8 cellular contexts compared by ENCODE assay signal in genomic region chr1:213989071-213989739, GRCh38. TPM values are rescaled to one million over a fixed set of nuclear protein-coding genes. Genes with fewer than 3 reads are reported as not detected.
DNase-seq lines count a peak whose midpoint lies in the region; ATAC-seq and TF ChIP-seq lines count a peak whose summit lies in the region.

No MANE protein-coding gene starts in this region.

- peak; percentile 35 for TF ChIP-seq POLR2A in right lobe of liver (IDR thresholded peaks at IDR 0.05)
- no peak for TF ChIP-seq POLR2A in thyroid gland (IDR thresholded peaks at IDR 0.05)

- H3K27me3 ChIP-seq in right lobe of liver (no peaks in the 10 kb centered on the region), thyroid gland (no peaks in the 10 kb centered on the region)

- H3K36me3 ChIP-seq in right lobe of liver = no peaks in the 10 kb centered on the region
- H3K36me3 ChIP-seq in thyroid gland = no peaks in the 10 kb centered on the region

- H3K4me1 ChIP-seq in right lobe of liver (peaks cover 0 to 18% (median 0%) of the 10 kb centered on the region in 4 donors), thyroid gland (peaks cover 25 to 30% of the 10 kb centered on the region in 2 donors)

- DNase-seq in NCI-H1105 treated with DMSO at 0.1 percent for 48 hours (lab: John Stamatoyannopoulos, UW) = peak; percentile 58
- no peak for DNase-seq in cardiac fibroblast (ENCODE audit: low read depth in 2 of 2)
- DNase-seq in right lobe of liver = peak; percentile 52 to 80 (median 80)
- DNase-seq in thyroid gland = peak; percentile 47 to 56
- no peak for DNase-seq in cortex of kidney (lab: John Stamatoyannopoulos, UW)

- H3K9me3 ChIP-seq in right lobe of liver (no peaks in the 10 kb centered on the region), thyroid gland (no peaks in the 10 kb centered on the region)

- ATAC-seq in right lobe of liver (peak; percentile 23 to 53 (median 40)), GM21515 (IDR thresholded peaks at IDR 0.05; ENCODE audit: unreplicated experiment) (no peak), HG03196 (IDR thresholded peaks at IDR 0.05; ENCODE audit: unreplicated experiment) (no peak)

- H3K4me3 ChIP-seq in GM12875 (ENCODE audit: low read depth, low read length) (peak overlapping the region; percentile 8), cardiac fibroblast (replicated peaks in 1 of 2; ENCODE audit: low read depth in 2 of 2, low read length in 2 of 2) (peak overlapping the region; percentile 60 to 61), right lobe of liver (peak overlapping the region; percentile 60 to 75 (median 63)), thyroid gland (replicated peaks in 1 of 3) (peak overlapping the region; percentile 11 to 56 (median 47))

- intact Hi-C loops in right lobe of liver (cut with DNase I) = no loop called here
- intact Hi-C loops in thyroid gland (cut with DNase I) = loop anchor here (5.0 kb wide), 1 partner anchor 52 kb away; no protein-coding TSS in a partner anchor

- H3K27ac ChIP-seq in right lobe of liver (peak overlapping the region; percentile 90 to 98 (median 96)), thyroid gland (peak overlapping the region; percentile 88 to 93 (median 92))

- WGBS in right lobe of liver (ENCODE audit: insufficient coverage, low coverage, low lambda C conversion rate, missing lambda C conversion rate) = 2% methylated on average over 33 of the region's 35 CpGs
- WGBS in thyroid gland, 2 donors = 1% methylated on average over 35 of the region's 35 CpGs

- no peak for TF ChIP-seq CTCF in GM12875 (IDR thresholded peaks at IDR 0.05; ENCODE audit: borderline replicate concordance, insufficient read depth, low read depth, low read length)
- no peak for TF ChIP-seq CTCF in cardiac fibroblast (IDR thresholded peaks at IDR 0.05; ENCODE audit: low read depth, low read length)
- TF ChIP-seq CTCF in right lobe of liver (IDR thresholded peaks at IDR 0.05) = no peak
- TF ChIP-seq CTCF in thyroid gland (IDR thresholded peaks at IDR 0.05) = no peak

RNA-seq across cellular contexts. Expression of gene PROX1, which starts 1.4 kb away (rescaled TPM):
- total RNA-seq in right lobe of liver (100 to 1,000 TPM in 4 of 6 experiments, 10 to 100 TPM in 2; 79.6 to 186 (median 164) TPM), thyroid gland (10 to 100 TPM; 34.6 to 51.3 (median 38.4) TPM)

Comparison
In these comparisons a context has a peak if more than half of its experiments do, and no peak if none do; other contexts are left out.
1. H3K4me3 ChIP-seq: peak in every context shown above with its lines; median percentile 63 in right lobe of liver; 60 in cardiac fibroblast; 47 in thyroid gland; 8 in GM12875.
2. DNase-seq: peak in NCI-H1105 treated with DMSO at 0.1 percent for 48 hours (single experiment), right lobe of liver (3 of 3) and thyroid gland (2 of 2); none in cardiac fibroblast (0 of 2) and cortex of kidney (single experiment).
3. ATAC-seq: peak in right lobe of liver (4 of 4); none in GM21515 (single experiment) and HG03196 (single experiment).